In the genomic region with DNA sequence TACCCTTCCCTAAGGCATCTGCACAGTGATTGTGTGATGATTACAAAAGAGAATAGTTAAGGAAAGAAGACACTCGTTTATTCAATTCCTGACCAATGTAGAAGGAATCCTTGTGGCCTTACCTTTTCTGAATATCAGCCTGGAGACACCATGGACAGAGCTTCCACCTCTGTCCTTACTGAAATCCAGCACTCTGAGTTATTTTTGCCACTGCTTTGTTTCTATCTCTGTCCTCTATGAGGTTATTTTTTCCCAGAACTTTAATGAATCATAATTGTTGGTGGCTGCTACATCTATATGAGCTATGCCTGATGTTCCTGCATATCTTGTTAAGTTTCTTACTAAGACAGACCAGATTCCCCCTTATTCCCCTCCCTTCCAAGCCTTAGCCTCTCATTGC, we compare ENCODE assay signal across 20 cellular contexts.
DNase-seq lines count a peak whose midpoint lies in the region; ATAC-seq, FAIRE-seq and TF ChIP-seq lines count a peak whose summit lies in the region.
"Had no signal": no experiment of that assay in that cellular context is flagged by ENCODE, and none has a peak within 500 bp of the region (broad histone marks: within the 10 kb centered on the region; RNA-seq: fewer than 3 reads in every experiment).

No MANE protein-coding gene starts in this region.

- no peaks in the 10 kb centered on the region for H3K27me3 ChIP-seq in GM12878 (replicated peaks in 1 of 2; ENCODE audit: control insufficient read depth in 2 of 2, insufficient read depth in 2 of 2, low read length in 1 of 2)

- ATAC-seq in GM12878 = no peak
- ATAC-seq in memory B cell (ENCODE audit: low read depth) = no peak
- ATAC-seq in GM21381 (IDR thresholded peaks at IDR 0.05; ENCODE audit: unreplicated experiment) = no peak
- ATAC-seq: A549; CD8-positive, alpha-beta T cell had no signal

- RAD21 ChIA-PET in GM12878 (lab: Charles Lee; ENCODE audit: unreplicated experiment) = interaction anchor here (1.1 kb wide), 1 partner anchor 14 kb away, joined by 3 read pairs; no protein-coding TSS in a partner anchor

- FAIRE-seq in GM12878 (lab: Jason Lieb, UNC) = no peak
- FAIRE-seq: A549, D721Med, G401.6, GM12892 had no signal

- no peaks in the 10 kb centered on the region for H4K20me1 ChIP-seq in GM12878 (ENCODE audit: control insufficient read depth, insufficient read depth)

- H3K27ac ChIP-seq in GM12878 (ENCODE audit: control insufficient read depth, insufficient read depth) = no peak overlapping the region
- H3K27ac ChIP-seq: A549 had no signal

- no peak overlapping the region for H3K9ac ChIP-seq in GM12878 (ENCODE audit: control insufficient read depth, insufficient read depth, low read length)

- in situ Hi-C loops in GM12878 (cut with MboI) = no loop called here

- TF ChIP-seq POLR2A in GM12878 (IDR thresholded peaks at IDR 0.05; ENCODE audit: low read depth, low read length) = no peak

- no peak overlapping the region for H3K4me2 ChIP-seq in GM12878 (ENCODE audit: control insufficient read depth, insufficient read depth)
- H3K4me2 ChIP-seq: A549 had no signal

- no peak overlapping the region for H2AFZ ChIP-seq in GM12878 (ENCODE audit: control insufficient read depth, low read depth, low read length)

- H3K4me3 Mint-ChIP-seq in memory B cell = no peak overlapping the region
- H3K4me3 Mint-ChIP-seq: CD14-positive monocyte; CD8-positive, alpha-beta T cell; IgD-negative memory B cell had no signal

- POLR2A ChIA-PET in GM12878 (lab: Charles Lee) = interaction anchor here (0.6 kb wide), 1 partner anchor 31 kb away, joined by 7 read pairs; no protein-coding TSS in a partner anchor

- peak overlapping the region; percentile 22 for H3K27ac Mint-ChIP-seq in memory B cell
- H3K27ac Mint-ChIP-seq: CD14-positive monocyte; CD8-positive, alpha-beta T cell had no signal

- no peaks in the 10 kb centered on the region for H3K9me3 ChIP-seq in GM12878 (replicated peaks; ENCODE audit: control insufficient read depth, insufficient read depth, low read length)
- H3K9me3 ChIP-seq: A549 had no signal

- no peak for TF ChIP-seq EP300 in Ishikawa (IDR thresholded peaks at IDR 0.05; ENCODE audit: borderline replicate concordance)
- no peak for TF ChIP-seq EP300 in GM12878 (IDR thresholded peaks at IDR 0.05; ENCODE audit: borderline replicate concordance in 1 of 2, control insufficient read depth in 1 of 2, low read depth in 2 of 2, low read length in 2 of 2)

- peaks cover 15% of the 10 kb centered on the region for H3K4me1 Mint-ChIP-seq in memory B cell

- SMC1A ChIA-PET in GM12878 (lab: Charles Lee; ENCODE audit: uncharacterized antibody, unreplicated experiment) = interaction anchor here (0.7 to 1.6 kb wide), 4 partner anchors 10 to 133 kb away, joined by 3 to 6 read pairs (median 3); no protein-coding TSS in a partner anchor

- no peaks in the 10 kb centered on the region for H3K27me3 Mint-ChIP-seq in memory B cell
- H3K27me3 Mint-ChIP-seq: IgD-negative memory B cell had no signal

- intact Hi-C loops in GM12878 (cut with micrococcal nuclease; ENCODE audit: unreplicated experiment) = no loop called here

- no peaks in the 10 kb centered on the region for H3K9me3 Mint-ChIP-seq in memory B cell
- H3K9me3 Mint-ChIP-seq: CD8-positive, alpha-beta T cell; IgD-negative memory B cell had no signal

- no peaks in the 10 kb centered on the region for H3K79me2 ChIP-seq in GM12878 (ENCODE audit: control insufficient read depth, insufficient read depth, low read length)

- DNase-seq in GM12878 (ENCODE audit: low read depth, low spot score) = no peak
- no peak for DNase-seq in memory B cell (ENCODE audit: low spot score in 2 of 2)
- peak; percentile 43 for DNase-seq in superior temporal gyrus (ENCODE audit: extremely low spot score)
- no peak for DNase-seq in NOMO-1 treated with dmso at 0.1 percent for 144 hours (lab: John Stamatoyannopoulos, UW; ENCODE audit: unreplicated experiment)
- no peak for DNase-seq in NCI-H128 (lab: John Stamatoyannopoulos, UW; ENCODE audit: unreplicated experiment)
- DNase-seq in T1000 (lab: John Stamatoyannopoulos, UW) = no peak
- DNase-seq: CD8-positive, alpha-beta T cell; COR-L47; DMS153; DMS79 treated with DMSO at 0.1 percent for 48 hours; EL; H7 had no signal

- no TSS peak for BruUV-seq in GM12878 (replicated peaks; lab: Mats Ljungman, UMichigan)

- H3K36me3 ChIP-seq in GM12878 (ENCODE audit: control insufficient read depth in 2 of 2, insufficient read depth in 2 of 2, low read length in 1 of 2) = peaks cover 0 to 6% of the 10 kb centered on the region in 2 experiments; a peak in 2 of 4 replicates

- no peaks in the 10 kb centered on the region for H3K4me1 ChIP-seq in GM12878 (ENCODE audit: control insufficient read depth, insufficient read depth, low read length)
- H3K4me1 ChIP-seq: A549 had no signal

- TF ChIP-seq RAD21 in Ishikawa (IDR thresholded peaks at IDR 0.05; ENCODE audit: low read depth) (no peak), GM12878 (IDR thresholded peaks at IDR 0.05; ENCODE audit: insufficient read depth, low read depth, low read length) (no peak)

- H3K36me3 Mint-ChIP-seq in memory B cell = peaks cover 72% of the 10 kb centered on the region
- H3K36me3 Mint-ChIP-seq: CD14-positive monocyte; CD8-positive, alpha-beta T cell had no signal

- CTCF ChIA-PET in GM12878 (lab: Yijun Ruan, JAX) = interaction anchor here (0.8 to 1.8 kb wide), 3 partner anchors 14 to 103 kb away, joined by 3 to 5 read pairs (median 4); no protein-coding TSS in a partner anchor

- no peak overlapping the region for H3K4me3 ChIP-seq in GM12878
- H3K4me3 ChIP-seq: A549 had no signal

- no peak for TF ChIP-seq CTCF in GM12878 (IDR thresholded peaks at IDR 0.05 in 2 of 3, conservative IDR thresholded peaks at IDR 0.05 in 1 of 3; ENCODE audit: control insufficient read depth in 2 of 3, extremely low read depth in 1 of 3, insufficient read depth in 1 of 3, low read depth in 3 of 3, low read length in 3 of 3)

- WGBS in GM12878 (ENCODE audit: insufficient coverage, insufficient replicate concordance, low lambda C conversion rate, missing lambda C conversion rate) = 4% methylated on average over 1 of the region's 1 CpG

TF ChIP-seq in Ishikawa, 13 proteins besides CTCF, POLR2A, EP300 and RAD21 (continues in another document):
- TF ChIP-seq CREB1 (IDR thresholded peaks at IDR 0.05; ENCODE audit: low read depth) (no peak), TCF12 (IDR thresholded peaks at IDR 0.05; ENCODE audit: low read depth) (no peak), FOXM1 (IDR thresholded peaks at IDR 0.05; ENCODE audit: borderline replicate concordance, low read depth) (no peak)
- TF ChIP-seq, protein P1, sequence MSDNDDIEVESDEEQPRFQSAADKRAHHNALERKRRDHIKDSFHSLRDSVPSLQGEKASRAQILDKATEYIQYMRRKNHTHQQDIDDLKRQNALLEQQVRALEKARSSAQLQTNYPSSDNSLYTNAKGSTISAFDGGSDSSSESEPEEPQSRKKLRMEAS (IDR thresholded peaks at IDR 0.05) = no peak

TF ChIP-seq in GM12878, 131 proteins besides CTCF, POLR2A, EP300 and RAD21:
- no peak for TF ChIP-seq NFYA (IDR thresholded peaks at IDR 0.05; ENCODE audit: borderline replicate concordance, low read depth, low read length)
- TF ChIP-seq, protein P2, sequence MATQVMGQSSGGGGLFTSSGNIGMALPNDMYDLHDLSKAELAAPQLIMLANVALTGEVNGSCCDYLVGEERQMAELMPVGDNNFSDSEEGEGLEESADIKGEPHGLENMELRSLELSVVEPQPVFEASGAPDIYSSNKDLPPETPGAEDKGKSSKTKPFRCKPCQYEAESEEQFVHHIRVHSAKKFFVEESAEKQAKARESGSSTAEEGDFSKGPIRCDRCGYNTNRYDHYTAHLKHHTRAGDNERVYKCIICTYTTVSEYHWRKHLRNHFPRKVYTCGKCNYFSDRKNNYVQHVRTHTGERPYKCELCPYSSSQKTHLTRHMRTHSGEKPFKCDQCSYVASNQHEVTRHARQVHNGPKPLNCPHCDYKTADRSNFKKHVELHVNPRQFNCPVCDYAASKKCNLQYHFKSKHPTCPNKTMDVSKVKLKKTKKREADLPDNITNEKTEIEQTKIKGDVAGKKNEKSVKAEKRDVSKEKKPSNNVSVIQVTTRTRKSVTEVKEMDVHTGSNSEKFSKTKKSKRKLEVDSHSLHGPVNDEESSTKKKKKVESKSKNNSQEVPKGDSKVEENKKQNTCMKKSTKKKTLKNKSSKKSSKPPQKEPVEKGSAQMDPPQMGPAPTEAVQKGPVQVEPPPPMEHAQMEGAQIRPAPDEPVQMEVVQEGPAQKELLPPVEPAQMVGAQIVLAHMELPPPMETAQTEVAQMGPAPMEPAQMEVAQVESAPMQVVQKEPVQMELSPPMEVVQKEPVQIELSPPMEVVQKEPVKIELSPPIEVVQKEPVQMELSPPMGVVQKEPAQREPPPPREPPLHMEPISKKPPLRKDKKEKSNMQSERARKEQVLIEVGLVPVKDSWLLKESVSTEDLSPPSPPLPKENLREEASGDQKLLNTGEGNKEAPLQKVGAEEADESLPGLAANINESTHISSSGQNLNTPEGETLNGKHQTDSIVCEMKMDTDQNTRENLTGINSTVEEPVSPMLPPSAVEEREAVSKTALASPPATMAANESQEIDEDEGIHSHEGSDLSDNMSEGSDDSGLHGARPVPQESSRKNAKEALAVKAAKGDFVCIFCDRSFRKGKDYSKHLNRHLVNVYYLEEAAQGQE (IDR thresholded peaks at IDR 0.05; ENCODE audit: low read depth, low read length) = peak; percentile 57; the same call in 1 of the 2 replicates
